12 cellular contexts compared by ENCODE assay signal in genomic region chr5:140189977-140190867, GRCh38. TPM values are rescaled to one million over a fixed set of nuclear protein-coding genes. Genes with fewer than 3 reads are reported as not detected.
A peak's percentile ranks its signal among the peaks of the same experiment; 100 is the strongest.
DNase-seq lines count a peak whose midpoint lies in the region; TF ChIP-seq lines count a peak whose summit lies in the region.
"Had no signal": no experiment of that assay in that cellular context is flagged by ENCODE, and none has a peak within 500 bp of the region (broad histone marks: within the 10 kb centered on the region; RNA-seq: fewer than 3 reads in every experiment).

No MANE protein-coding gene starts in this region.

- H3K27me3 ChIP-seq in right atrium auricular region (no peaks in the 10 kb centered on the region), skeletal muscle tissue (ENCODE audit: control insufficient read depth in 3 of 3, insufficient read depth in 3 of 3, low read length in 3 of 3) (no peaks in the 10 kb centered on the region)

- H3K9me3 ChIP-seq in HEK293 (ENCODE audit: control insufficient read depth, insufficient read depth, low read depth, low read length) (no peaks in the 10 kb centered on the region), right atrium auricular region (no peaks in the 10 kb centered on the region), skeletal muscle tissue (ENCODE audit: control insufficient read depth in 3 of 3, low read length in 3 of 3) (no peaks in the 10 kb centered on the region)

- peaks cover 8% of the 10 kb centered on the region for H3K36me3 Mint-ChIP-seq in progenitor cell of endocrine pancreas (ENCODE audit: insufficient read depth)

- H3K27me3 Mint-ChIP-seq in progenitor cell of endocrine pancreas, result no peaks in the 10 kb centered on the region
- H3K27me3 Mint-ChIP-seq: stimulated activated memory B cell treated with anti-CD40 and anti-IgM and Interleukin-4, amounts not matched to agents 10 μg/mL and 1 μg/mL and 100 μg/mL, for 72 hours had no signal

- H3K4me1 Mint-ChIP-seq in progenitor cell of endocrine pancreas (ENCODE audit: low read depth), result peaks cover 28% of the 10 kb centered on the region
- H3K4me1 Mint-ChIP-seq: stimulated activated memory B cell treated with anti-CD40 and anti-IgM and Interleukin-4, amounts not matched to agents 10 μg/mL and 1 μg/mL and 100 μg/mL, for 72 hours had no signal

- no peak overlapping the region for H3K4me3 ChIP-seq in HEK293 (ENCODE audit: low read depth, low read length)
- no peak overlapping the region for H3K4me3 ChIP-seq in cardiac fibroblast (replicated peaks in 1 of 2; ENCODE audit: low read depth in 2 of 2, low read length in 2 of 2)
- H3K4me3 ChIP-seq in right atrium auricular region, result no peak overlapping the region
- H3K4me3 ChIP-seq in skeletal muscle tissue (ENCODE audit: low read length in 3 of 3), result no peak overlapping the region

- peak; percentile 53 to 75 for DNase-seq in cardiac fibroblast (ENCODE audit: low read depth in 2 of 2)
- no peak for DNase-seq in right atrium auricular region (ENCODE audit: low spot score)
- DNase-seq in anterior cingulate cortex (lab: John Stamatoyannopoulos, UW), result no peak
- DNase-seq in NCI-H524 treated with DMSO at 0.1 percent for 48 hours (lab: John Stamatoyannopoulos, UW), result no peak
- no peak for DNase-seq in progenitor cell of endocrine pancreas (ENCODE audit: low spot score, unreplicated experiment)
- DNase-seq in DMS 273 treated with DMSO at 0.1 percent for 48 hours (lab: John Stamatoyannopoulos, UW), result no peak
- DNase-seq: activated effector memory CD4-positive, alpha-beta T cell treated with Interleukin-2 at 50 U/mL for 16 hours; DMS79 treated with DMSO at 0.1 percent for 48 hours; H7 had no signal

- TF ChIP-seq CTCF in HEK293 (tag by site-specific recombination; IDR thresholded peaks at IDR 0.05), result no peak
- no peak for TF ChIP-seq CTCF in cardiac fibroblast (IDR thresholded peaks at IDR 0.05; ENCODE audit: low read depth, low read length)
- TF ChIP-seq CTCF in right atrium auricular region (IDR thresholded peaks at IDR 0.05), result no peak
- TF ChIP-seq CTCF in progenitor cell of endocrine pancreas (IDR thresholded peaks at IDR 0.05; ENCODE audit: unreplicated experiment), result no peak

- H3K9me3 Mint-ChIP-seq in progenitor cell of endocrine pancreas (ENCODE audit: low read depth), result no peaks in the 10 kb centered on the region
- H3K9me3 Mint-ChIP-seq: stimulated activated memory B cell treated with anti-CD40 and anti-IgM and Interleukin-4, amounts not matched to agents 10 μg/mL and 1 μg/mL and 100 μg/mL, for 72 hours had no signal

- no peak overlapping the region for H3K27ac Mint-ChIP-seq in progenitor cell of endocrine pancreas
- H3K27ac Mint-ChIP-seq: stimulated activated memory B cell treated with anti-CD40 and anti-IgM and Interleukin-4, amounts not matched to agents 10 μg/mL and 1 μg/mL and 100 μg/mL, for 72 hours had no signal

- no peak overlapping the region for H3K4me3 Mint-ChIP-seq in progenitor cell of endocrine pancreas (ENCODE audit: low read depth)
- H3K4me3 Mint-ChIP-seq: stimulated activated memory B cell treated with anti-CD40 and anti-IgM and Interleukin-4, amounts not matched to agents 10 μg/mL and 1 μg/mL and 100 μg/mL, for 72 hours had no signal

- H3K9ac ChIP-seq in skeletal muscle tissue (ENCODE audit: low read depth in 1 of 3, low read length in 3 of 3), result peak overlapping the region; percentile 25 to 58 (median 41)

- H3K4me1 ChIP-seq in HEK293 (ENCODE audit: control insufficient read depth, insufficient read depth, low read length), result 0 out of 2 replicates have a peak, but pooled peaks cover 4% of the 10 kb centered on the region
- H3K4me1 ChIP-seq in right atrium auricular region, result peaks cover 0 to 55% of the 10 kb centered on the region in 2 donors
- peaks cover 19 to 48% (median 40%) of the 10 kb centered on the region in 3 donors for H3K4me1 ChIP-seq in skeletal muscle tissue (ENCODE audit: control insufficient read depth in 3 of 3, insufficient read depth in 3 of 3, low read length in 3 of 3)

- CTCF ChIA-PET in HEK293 (lab: Yijun Ruan, JAX), result interaction anchor here (0.6 to 1.0 kb wide), 4 partner anchors 11 to 384 kb away, joined by 3 to 4 read pairs (median 3); no protein-coding TSS in a partner anchor

- POLR2A ChIA-PET in HEK293 (lab: Yijun Ruan, JAX), result interaction anchor here (0.5 kb wide), 1 partner anchor 363 kb away, joined by 4 read pairs; no protein-coding TSS in a partner anchor

- peaks cover 0 to 5% of the 10 kb centered on the region in 2 experiments; a peak in 2 of 3 replicates for H3K36me3 ChIP-seq in HEK293 (ENCODE audit: control insufficient read depth in 2 of 2, insufficient read depth in 1 of 2, low read length in 2 of 2)
- H3K36me3 ChIP-seq in right atrium auricular region, result peaks cover 6% of the 10 kb centered on the region
- H3K36me3 ChIP-seq in skeletal muscle tissue (ENCODE audit: control insufficient read depth in 3 of 3, insufficient read depth in 3 of 3, low read length in 3 of 3), result peaks cover 6% of the 10 kb centered on the region in 3 donors

- no peak overlapping the region for H3K27ac ChIP-seq in HEK293 (ENCODE audit: extremely low read depth, low read depth, low read length)
- peak overlapping the region; percentile 47 to 85 for H3K27ac ChIP-seq in right atrium auricular region
- H3K27ac ChIP-seq in skeletal muscle tissue (ENCODE audit: low read depth, low read length), result peak overlapping the region; percentile 86

TF ChIP-seq in HEK293, 187 proteins besides CTCF, POLR2A, EP300 and RAD21 (continues in another document):
- TF ChIP-seq ZBTB8A (tag by site-specific recombination; IDR thresholded peaks at IDR 0.05), result no peak
- no peak for TF ChIP-seq ZNF398 (tag by site-specific recombination; IDR thresholded peaks at IDR 0.05)
- peak; percentile 69 for TF ChIP-seq ZBTB17 (tag by site-specific recombination; IDR thresholded peaks at IDR 0.05)
- TF ChIP-seq PATZ1 (tag by site-specific recombination; IDR thresholded peaks at IDR 0.05), result peak; percentile 41; the same call in 1 of the 2 replicates
- TF ChIP-seq ZNF23 (tag by site-specific recombination; IDR thresholded peaks at IDR 0.05; ENCODE audit: borderline replicate concordance), result no peak
- peak; percentile 24; the same call in 1 of the 2 replicates for TF ChIP-seq ZNF335 (tag by site-specific recombination; conservative IDR thresholded peaks at IDR 0.05)
- no peak for TF ChIP-seq ZNF324 (tag by site-specific recombination; IDR thresholded peaks at IDR 0.05)
- peak; percentile 32; the same call in 1 of the 2 replicates for TF ChIP-seq SP7 (tag by site-specific recombination; IDR thresholded peaks at IDR 0.05)
- TF ChIP-seq PRDM1 (tag by site-specific recombination; IDR thresholded peaks at IDR 0.05), result peak; percentile 9; the same call in 1 of the 2 replicates
- TF ChIP-seq ZNF26 (tag by site-specific recombination; IDR thresholded peaks at IDR 0.05), result no peak
- TF ChIP-seq ZNF341 (tag by site-specific recombination; IDR thresholded peaks at IDR 0.05; ENCODE audit: low read depth), result no peak
- peak; percentile 51; the same call in 1 of the 2 replicates for TF ChIP-seq IKZF3 (tag by site-specific recombination; IDR thresholded peaks at IDR 0.05)
- peak; percentile 43; the same call in 1 of the 2 replicates for TF ChIP-seq ZNF629 (tag by site-specific recombination; IDR thresholded peaks at IDR 0.05)

RNA-seq across cellular contexts. Expression of gene CYSTM1, which starts 15.2 kb away (rescaled TPM):
- total RNA-seq in right atrium auricular region (100 to 1,000 TPM in 1 of 2 donors, 10 to 100 TPM in 1; 89.8 to 143 TPM), skeletal muscle tissue (3.1 TPM), progenitor cell of endocrine pancreas (28.1 and 30.9 TPM in 2 replicates)

Comparison
In these comparisons a context has a peak if more than half of its experiments do, and no peak if none do; other contexts are left out.
1. DNase-seq: peak in cardiac fibroblast (2 of 2); none in right atrium auricular region (single experiment), anterior cingulate cortex (0 of 58), NCI-H524 treated with DMSO at 0.1 percent for 48 hours (single experiment), progenitor cell of endocrine pancreas (single experiment) and DMS 273 treated with DMSO at 0.1 percent for 48 hours (single experiment).